1 cellular context compared by ENCODE assay signal in the genomic region with DNA sequence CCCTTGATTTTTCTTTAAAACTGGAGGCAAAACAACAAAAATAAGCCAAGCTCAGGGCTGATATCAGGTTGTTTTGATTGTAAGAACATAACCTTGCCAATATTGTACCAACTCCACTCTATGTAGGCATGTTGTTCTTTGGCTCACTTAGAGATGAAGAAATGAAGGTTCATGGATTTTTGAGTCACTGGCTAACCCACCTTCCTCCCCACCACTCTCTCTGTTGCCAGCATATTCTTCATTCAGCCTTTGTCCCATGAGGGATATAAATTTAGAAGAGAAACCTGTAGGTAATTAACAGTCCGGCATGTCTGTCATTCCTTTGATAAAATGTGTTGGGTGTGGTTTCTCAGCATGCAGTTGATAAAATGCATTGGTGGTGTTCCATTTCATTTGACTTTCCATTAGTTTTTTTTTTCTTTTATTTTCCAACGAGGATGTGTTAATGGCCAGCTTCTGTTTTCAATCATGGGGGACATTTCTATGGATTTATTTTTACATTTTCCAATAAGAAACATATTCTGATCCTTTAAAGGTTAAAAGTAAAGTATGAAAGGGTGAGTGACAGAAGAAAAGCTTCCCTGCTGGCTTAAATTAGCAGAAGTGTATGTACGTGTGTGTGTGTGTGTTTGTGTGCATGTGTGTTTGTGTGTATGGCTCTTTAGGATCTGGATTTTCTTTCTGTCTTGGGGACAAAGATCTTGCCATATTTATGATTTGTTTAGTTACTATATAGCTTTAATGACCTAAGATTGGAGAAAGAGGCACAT.
A peak's percentile ranks its signal among the peaks of the same experiment; 100 is the strongest.
TF ChIP-seq lines count a peak whose summit lies in the region.

No MANE protein-coding gene starts in this region.

TF ChIP-seq in K562, 482 proteins besides CTCF, POLR2A, EP300 and RAD21 (continued from another document):
- TF ChIP-seq ZNF57 (CRISPR knock-in tag; IDR thresholded peaks at IDR 0.05) = no peak
- TF ChIP-seq, protein P1, sequence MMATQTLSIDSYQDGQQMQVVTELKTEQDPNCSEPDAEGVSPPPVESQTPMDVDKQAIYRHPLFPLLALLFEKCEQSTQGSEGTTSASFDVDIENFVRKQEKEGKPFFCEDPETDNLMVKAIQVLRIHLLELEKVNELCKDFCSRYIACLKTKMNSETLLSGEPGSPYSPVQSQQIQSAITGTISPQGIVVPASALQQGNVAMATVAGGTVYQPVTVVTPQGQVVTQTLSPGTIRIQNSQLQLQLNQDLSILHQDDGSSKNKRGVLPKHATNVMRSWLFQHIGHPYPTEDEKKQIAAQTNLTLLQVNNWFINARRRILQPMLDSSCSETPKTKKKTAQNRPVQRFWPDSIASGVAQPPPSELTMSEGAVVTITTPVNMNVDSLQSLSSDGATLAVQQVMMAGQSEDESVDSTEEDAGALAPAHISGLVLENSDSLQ (IDR thresholded peaks at IDR 0.05) = peak; percentile 31; the same call in 1 of the 2 replicates
- no peak for TF ChIP-seq ZNF24 (IDR thresholded peaks at IDR 0.05)
- TF ChIP-seq CREB1 (IDR thresholded peaks at IDR 0.05) = no peak
- TF ChIP-seq CREB1 (CRISPR knock-in tag; IDR thresholded peaks at IDR 0.05) = no peak
- TF ChIP-seq, protein P2, sequence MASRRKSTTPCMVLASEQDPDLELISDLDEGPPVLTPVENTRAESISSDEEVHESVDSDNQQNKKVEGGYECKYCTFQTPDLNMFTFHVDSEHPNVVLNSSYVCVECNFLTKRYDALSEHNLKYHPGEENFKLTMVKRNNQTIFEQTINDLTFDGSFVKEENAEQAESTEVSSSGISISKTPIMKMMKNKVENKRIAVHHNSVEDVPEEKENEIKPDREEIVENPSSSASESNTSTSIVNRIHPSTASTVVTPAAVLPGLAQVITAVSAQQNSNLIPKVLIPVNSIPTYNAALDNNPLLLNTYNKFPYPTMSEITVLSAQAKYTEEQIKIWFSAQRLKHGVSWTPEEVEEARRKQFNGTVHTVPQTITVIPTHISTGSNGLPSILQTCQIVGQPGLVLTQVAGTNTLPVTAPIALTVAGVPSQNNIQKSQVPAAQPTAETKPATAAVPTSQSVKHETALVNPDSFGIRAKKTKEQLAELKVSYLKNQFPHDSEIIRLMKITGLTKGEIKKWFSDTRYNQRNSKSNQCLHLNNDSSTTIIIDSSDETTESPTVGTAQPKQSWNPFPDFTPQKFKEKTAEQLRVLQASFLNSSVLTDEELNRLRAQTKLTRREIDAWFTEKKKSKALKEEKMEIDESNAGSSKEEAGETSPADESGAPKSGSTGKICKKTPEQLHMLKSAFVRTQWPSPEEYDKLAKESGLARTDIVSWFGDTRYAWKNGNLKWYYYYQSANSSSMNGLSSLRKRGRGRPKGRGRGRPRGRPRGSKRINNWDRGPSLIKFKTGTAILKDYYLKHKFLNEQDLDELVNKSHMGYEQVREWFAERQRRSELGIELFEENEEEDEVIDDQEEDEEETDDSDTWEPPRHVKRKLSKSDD (conservative IDR thresholded peaks at IDR 0.05; ENCODE audit: low read length) = no peak
- peak; percentile 56 for TF ChIP-seq MEIS2 (IDR thresholded peaks at IDR 0.05; ENCODE audit: partially characterized antibody)
- no peak for TF ChIP-seq ZNF384 (IDR thresholded peaks at IDR 0.05; ENCODE audit: low read depth, low read length)
